11 cellular contexts compared by ENCODE assay signal in the genomic region with DNA sequence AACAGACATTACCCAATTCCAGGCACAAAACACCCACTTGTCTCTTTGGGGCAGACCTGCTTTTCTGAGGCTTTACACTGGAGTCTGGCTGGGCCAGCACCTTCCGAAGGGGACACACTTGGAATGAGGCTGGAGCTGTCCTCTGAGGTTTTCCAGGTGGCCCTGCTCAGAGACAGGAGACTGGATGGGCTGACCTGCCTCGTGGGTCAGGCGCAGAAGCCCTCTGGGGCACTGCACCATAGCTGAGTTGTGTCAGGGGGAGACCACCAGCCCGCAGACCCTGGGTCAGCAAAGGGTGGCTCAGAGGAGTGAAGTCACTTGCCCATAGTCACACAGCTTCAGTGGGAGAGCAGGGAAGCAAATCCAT. TPM values are rescaled to one million over a fixed set of nuclear protein-coding genes. Genes with fewer than 3 reads are reported as not detected.
A peak's percentile ranks its signal among the peaks of the same experiment; 100 is the strongest.
DNase-seq lines count a peak whose midpoint lies in the region; ATAC-seq and TF ChIP-seq lines count a peak whose summit lies in the region.
"Had no signal": no experiment of that assay in that cellular context is flagged by ENCODE, and none has a peak within 500 bp of the region (broad histone marks: within the 10 kb centered on the region; RNA-seq: fewer than 3 reads in every experiment).

No MANE protein-coding gene starts in this region.

- intact Hi-C loops in sciatic nerve (cut with DNase I), result no loop called here

- peak; percentile 43 for DNase-seq in activated effector memory CD4-positive, alpha-beta T cell treated with anti-CD3 and anti-CD28 coated beads, Interleukin-2, amount 50 U/mL, for 16 hours
- no peak for DNase-seq in activated effector memory CD4-positive, alpha-beta T cell treated with Interleukin-2 at 50 U/mL for 16 hours
- DNase-seq in RWPE1 (ENCODE audit: low spot score), result no peak
- DNase-seq in epithelial cell of esophagus (ENCODE audit: low read depth), result no peak
- peak; percentile 41 for DNase-seq in sciatic nerve (ENCODE audit: low spot score)
- no peak for DNase-seq in HCEC 1CT
- DNase-seq: NCI-H2029, uterus had no signal

- peak overlapping the region; percentile 62 for H3K4me3 ChIP-seq in epithelial cell of esophagus (ENCODE audit: low read length)

- POLR2A ChIA-PET in RWPE1 (lab: Yijun Ruan, JAX; ENCODE audit: low non-redundant PET), result interaction anchor here (0.7 to 1.0 kb wide), 2 partner anchors 24 to 34 kb away, joined by 3 to 5 read pairs; no protein-coding TSS in a partner anchor

- ATAC-seq in sciatic nerve (no peak), GM18873 (IDR thresholded peaks at IDR 0.05; ENCODE audit: low FRiP score, unreplicated experiment) (no peak), HG03521 (IDR thresholded peaks at IDR 0.05; ENCODE audit: unreplicated experiment) (no peak)

- H3K27ac ChIP-seq in RWPE1, result peak overlapping the region; percentile 98
- H3K27ac ChIP-seq: KMS-11, uterus had no signal

- CTCF ChIA-PET in RWPE1 (lab: Yijun Ruan, JAX), result interaction anchor here (0.6 kb wide), 1 partner anchor 8 kb away, joined by 3 read pairs; no protein-coding TSS in a partner anchor

- TF ChIP-seq CTCF in RWPE1 (conservative IDR thresholded peaks at IDR 0.05; ENCODE audit: low read depth) (no peak), epithelial cell of esophagus (IDR thresholded peaks at IDR 0.05; ENCODE audit: insufficient read depth, low read depth, low read length, missing control alignments) (no peak)

RNA-seq across cellular contexts. Expression of a gene that starts 1.8 kb away (rescaled TPM):
- total RNA-seq in sciatic nerve, result not detected

RNA-seq across cellular contexts. Expression of a gene that starts 12.9 kb away (rescaled TPM):
- total RNA-seq in sciatic nerve, result 2.4 TPM

RNA-seq across cellular contexts. Expression of a gene that starts 56.4 kb away (rescaled TPM):
- total RNA-seq in sciatic nerve, result 284 TPM

Comparison
In these comparisons a context has a peak if more than half of its experiments do, and no peak if none do; other contexts are left out.
1. DNase-seq: peak in activated effector memory CD4-positive, alpha-beta T cell treated with anti-CD3 and anti-CD28 coated beads, Interleukin-2, amount 50 U/mL, for 16 hours (single experiment) and sciatic nerve (single experiment); none in activated effector memory CD4-positive, alpha-beta T cell treated with Interleukin-2 at 50 U/mL for 16 hours (single experiment), RWPE1 (single experiment), epithelial cell of esophagus (single experiment) and HCEC 1CT (single experiment).